In the genomic region with DNA sequence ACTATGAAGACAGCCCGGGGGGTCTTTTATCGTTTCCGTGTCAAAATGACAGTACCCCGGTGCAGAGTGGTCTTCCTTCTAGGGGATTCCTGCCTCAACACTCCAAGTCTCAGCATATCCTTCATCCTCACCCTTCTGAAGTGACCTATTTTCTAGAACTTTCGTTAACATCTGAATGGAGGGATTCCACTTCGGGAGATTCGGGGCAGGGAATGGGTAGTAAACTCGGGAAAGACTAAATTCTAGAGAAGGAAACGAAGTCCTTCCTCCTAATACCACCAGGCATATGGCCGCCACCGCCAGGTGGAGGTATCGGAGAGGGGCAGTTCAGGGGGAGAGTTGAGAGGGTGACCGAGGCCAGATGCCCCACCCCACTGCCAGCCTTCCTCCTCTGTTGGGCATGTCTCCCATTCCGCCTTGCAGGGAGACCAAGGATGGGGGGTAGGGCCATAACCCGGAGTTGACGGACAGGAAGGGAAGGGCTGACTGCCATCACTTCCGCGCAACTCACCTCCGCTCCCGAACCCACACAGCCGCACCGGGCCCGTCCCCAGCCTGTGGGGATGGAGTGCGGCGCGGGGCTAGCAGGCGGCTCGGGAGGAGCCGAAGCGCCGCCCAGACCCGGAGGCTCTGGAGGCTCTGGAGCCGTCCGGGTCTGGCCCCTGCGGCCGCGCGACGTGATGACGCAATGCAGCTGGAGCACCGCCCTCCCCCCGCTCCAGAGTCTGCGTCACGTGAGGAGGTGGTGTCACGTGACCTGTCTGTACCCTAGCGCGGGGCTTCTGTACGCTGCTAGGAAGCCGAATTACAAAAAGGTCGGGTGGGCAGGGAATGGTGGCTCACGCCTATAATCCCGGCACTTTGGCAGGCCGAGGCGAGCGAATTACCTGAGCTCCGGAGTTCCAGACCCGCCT, we compare ENCODE assay signal across 1 cellular context.
TF ChIP-seq lines count a peak whose summit lies in the region.

A gene (minus strand): TSS at position 657 of the 914 bp plus-strand sequence. CDS start 2,072 bp downstream, outside the sequence.

TF ChIP-seq in K562, 482 proteins besides CTCF, POLR2A, EP300 and RAD21 (continued from another document and continues in another):
- TF ChIP-seq, protein P1, sequence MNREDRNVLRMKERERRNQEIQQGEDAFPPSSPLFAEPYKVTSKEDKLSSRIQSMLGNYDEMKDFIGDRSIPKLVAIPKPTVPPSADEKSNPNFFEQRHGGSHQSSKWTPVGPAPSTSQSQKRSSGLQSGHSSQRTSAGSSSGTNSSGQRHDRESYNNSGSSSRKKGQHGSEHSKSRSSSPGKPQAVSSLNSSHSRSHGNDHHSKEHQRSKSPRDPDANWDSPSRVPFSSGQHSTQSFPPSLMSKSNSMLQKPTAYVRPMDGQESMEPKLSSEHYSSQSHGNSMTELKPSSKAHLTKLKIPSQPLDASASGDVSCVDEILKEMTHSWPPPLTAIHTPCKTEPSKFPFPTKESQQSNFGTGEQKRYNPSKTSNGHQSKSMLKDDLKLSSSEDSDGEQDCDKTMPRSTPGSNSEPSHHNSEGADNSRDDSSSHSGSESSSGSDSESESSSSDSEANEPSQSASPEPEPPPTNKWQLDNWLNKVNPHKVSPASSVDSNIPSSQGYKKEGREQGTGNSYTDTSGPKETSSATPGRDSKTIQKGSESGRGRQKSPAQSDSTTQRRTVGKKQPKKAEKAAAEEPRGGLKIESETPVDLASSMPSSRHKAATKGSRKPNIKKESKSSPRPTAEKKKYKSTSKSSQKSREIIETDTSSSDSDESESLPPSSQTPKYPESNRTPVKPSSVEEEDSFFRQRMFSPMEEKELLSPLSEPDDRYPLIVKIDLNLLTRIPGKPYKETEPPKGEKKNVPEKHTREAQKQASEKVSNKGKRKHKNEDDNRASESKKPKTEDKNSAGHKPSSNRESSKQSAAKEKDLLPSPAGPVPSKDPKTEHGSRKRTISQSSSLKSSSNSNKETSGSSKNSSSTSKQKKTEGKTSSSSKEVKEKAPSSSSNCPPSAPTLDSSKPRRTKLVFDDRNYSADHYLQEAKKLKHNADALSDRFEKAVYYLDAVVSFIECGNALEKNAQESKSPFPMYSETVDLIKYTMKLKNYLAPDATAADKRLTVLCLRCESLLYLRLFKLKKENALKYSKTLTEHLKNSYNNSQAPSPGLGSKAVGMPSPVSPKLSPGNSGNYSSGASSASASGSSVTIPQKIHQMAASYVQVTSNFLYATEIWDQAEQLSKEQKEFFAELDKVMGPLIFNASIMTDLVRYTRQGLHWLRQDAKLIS (CRISPR knock-in tag; IDR thresholded peaks at IDR 0.05), result peak; percentile 46; the same call in 1 of the 2 replicates
- TF ChIP-seq SMAD3 (CRISPR knock-in tag; conservative IDR thresholded peaks at IDR 0.05), result peak; percentile 66; the same call in 1 of the 2 replicates
- no peak for TF ChIP-seq MYBL2 (IDR thresholded peaks at IDR 0.05; ENCODE audit: low read depth)
- no peak for TF ChIP-seq MYBL2 (CRISPR knock-in tag; IDR thresholded peaks at IDR 0.05; ENCODE audit: borderline replicate concordance)
- no peak for TF ChIP-seq ZNF23 (CRISPR knock-in tag; IDR thresholded peaks at IDR 0.05)
- TF ChIP-seq TAF7 (tag; IDR thresholded peaks at IDR 0.05), result 0 out of 2 replicates have a peak, but pooled peaks have one; percentile 22
- peak; percentile 99 for TF ChIP-seq CEBPB (tag; IDR thresholded peaks at IDR 0.05)
- TF ChIP-seq, protein P2, sequence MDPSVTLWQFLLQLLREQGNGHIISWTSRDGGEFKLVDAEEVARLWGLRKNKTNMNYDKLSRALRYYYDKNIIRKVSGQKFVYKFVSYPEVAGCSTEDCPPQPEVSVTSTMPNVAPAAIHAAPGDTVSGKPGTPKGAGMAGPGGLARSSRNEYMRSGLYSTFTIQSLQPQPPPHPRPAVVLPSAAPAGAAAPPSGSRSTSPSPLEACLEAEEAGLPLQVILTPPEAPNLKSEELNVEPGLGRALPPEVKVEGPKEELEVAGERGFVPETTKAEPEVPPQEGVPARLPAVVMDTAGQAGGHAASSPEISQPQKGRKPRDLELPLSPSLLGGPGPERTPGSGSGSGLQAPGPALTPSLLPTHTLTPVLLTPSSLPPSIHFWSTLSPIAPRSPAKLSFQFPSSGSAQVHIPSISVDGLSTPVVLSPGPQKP (CRISPR knock-in tag; IDR thresholded peaks at IDR 0.05), result no peak
- TF ChIP-seq XRCC3 (IDR thresholded peaks at IDR 0.05), result no peak
- TF ChIP-seq ATF7 (IDR thresholded peaks at IDR 0.05), result peak; percentile 98
- TF ChIP-seq ZNF274 (IDR thresholded peaks at IDR 0.05; ENCODE audit: borderline replicate concordance, low read depth, low read length), result no peak
- TF ChIP-seq POLR2B (IDR thresholded peaks at IDR 0.05; ENCODE audit: low read depth, partially characterized antibody), result peak; percentile 91
- TF ChIP-seq, protein P3, sequence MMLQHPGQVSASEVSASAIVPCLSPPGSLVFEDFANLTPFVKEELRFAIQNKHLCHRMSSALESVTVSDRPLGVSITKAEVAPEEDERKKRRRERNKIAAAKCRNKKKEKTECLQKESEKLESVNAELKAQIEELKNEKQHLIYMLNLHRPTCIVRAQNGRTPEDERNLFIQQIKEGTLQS (IDR thresholded peaks at IDR 0.05), result peak; percentile 100
- TF ChIP-seq, protein P3 (CRISPR knock-in tag; conservative IDR thresholded peaks at IDR 0.05), result peak; percentile 95
- TF ChIP-seq STAT5A (IDR thresholded peaks at IDR 0.05; ENCODE audit: borderline replicate concordance, low read length), result peak; percentile 21; the same call in 1 of the 2 replicates
- TF ChIP-seq STAG1 (CRISPR knock-in tag; IDR thresholded peaks at IDR 0.05; ENCODE audit: borderline replicate concordance), result no peak
- no peak for TF ChIP-seq NR4A1 (CRISPR knock-in tag; IDR thresholded peaks at IDR 0.05)
- peak; percentile 28 for TF ChIP-seq NR4A1 (tag; IDR thresholded peaks at IDR 0.05)
- TF ChIP-seq, protein P4, sequence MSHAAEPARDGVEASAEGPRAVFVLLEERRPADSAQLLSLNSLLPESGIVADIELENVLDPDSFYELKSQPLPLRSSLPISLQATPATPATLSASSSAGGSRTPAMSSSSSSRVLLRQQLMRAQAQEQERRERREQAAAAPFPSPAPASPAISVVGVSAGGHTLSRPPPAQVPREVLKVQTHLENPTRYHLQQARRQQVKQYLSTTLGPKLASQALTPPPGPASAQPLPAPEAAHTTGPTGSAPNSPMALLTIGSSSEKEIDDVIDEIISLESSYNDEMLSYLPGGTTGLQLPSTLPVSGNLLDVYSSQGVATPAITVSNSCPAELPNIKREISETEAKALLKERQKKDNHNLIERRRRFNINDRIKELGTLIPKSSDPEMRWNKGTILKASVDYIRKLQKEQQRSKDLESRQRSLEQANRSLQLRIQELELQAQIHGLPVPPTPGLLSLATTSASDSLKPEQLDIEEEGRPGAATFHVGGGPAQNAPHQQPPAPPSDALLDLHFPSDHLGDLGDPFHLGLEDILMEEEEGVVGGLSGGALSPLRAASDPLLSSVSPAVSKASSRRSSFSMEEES (CRISPR knock-in tag; IDR thresholded peaks at IDR 0.05), result peak; percentile 100
- peak; percentile 82 for TF ChIP-seq FOXK1 (CRISPR knock-in tag; IDR thresholded peaks at IDR 0.05; ENCODE audit: borderline replicate concordance)
- no peak for TF ChIP-seq RBM22 (IDR thresholded peaks at IDR 0.05; ENCODE audit: low read depth, low read length, poor library complexity, severe bottlenecking)
- peak; percentile 90 for TF ChIP-seq CCNT2 (IDR thresholded peaks at IDR 0.05; ENCODE audit: borderline replicate concordance, extremely low read depth, insufficient read length, low read depth, low read length)
- TF ChIP-seq, protein P5, sequence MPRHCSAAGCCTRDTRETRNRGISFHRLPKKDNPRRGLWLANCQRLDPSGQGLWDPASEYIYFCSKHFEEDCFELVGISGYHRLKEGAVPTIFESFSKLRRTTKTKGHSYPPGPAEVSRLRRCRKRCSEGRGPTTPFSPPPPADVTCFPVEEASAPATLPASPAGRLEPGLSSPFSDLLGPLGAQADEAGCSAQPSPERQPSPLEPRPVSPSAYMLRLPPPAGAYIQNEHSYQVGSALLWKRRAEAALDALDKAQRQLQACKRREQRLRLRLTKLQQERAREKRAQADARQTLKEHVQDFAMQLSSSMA (CRISPR knock-in tag; IDR thresholded peaks at IDR 0.05), result no peak; the same call in 1 of the 2 replicates
- peak; percentile 50 for TF ChIP-seq POU5F1 (IDR thresholded peaks at IDR 0.05; ENCODE audit: borderline replicate concordance, low read depth, low read length, partially characterized antibody)
- no peak for TF ChIP-seq ESRRB (CRISPR knock-in tag; IDR thresholded peaks at IDR 0.05; ENCODE audit: borderline replicate concordance)
- TF ChIP-seq ELF1 (tag; IDR thresholded peaks at IDR 0.05), result peak; percentile 60; the same call in 1 of the 2 replicates
- no peak for TF ChIP-seq RBM15 (IDR thresholded peaks at IDR 0.05; ENCODE audit: insufficient read depth, low read length)
- TF ChIP-seq GATAD2A (IDR thresholded peaks at IDR 0.05), result 0 out of 2 replicates have a peak, but pooled peaks have one; percentile 64
- TF ChIP-seq, protein P6, sequence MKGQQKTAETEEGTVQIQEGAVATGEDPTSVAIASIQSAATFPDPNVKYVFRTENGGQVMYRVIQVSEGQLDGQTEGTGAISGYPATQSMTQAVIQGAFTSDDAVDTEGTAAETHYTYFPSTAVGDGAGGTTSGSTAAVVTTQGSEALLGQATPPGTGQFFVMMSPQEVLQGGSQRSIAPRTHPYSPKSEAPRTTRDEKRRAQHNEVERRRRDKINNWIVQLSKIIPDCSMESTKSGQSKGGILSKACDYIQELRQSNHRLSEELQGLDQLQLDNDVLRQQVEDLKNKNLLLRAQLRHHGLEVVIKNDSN (CRISPR knock-in tag; IDR thresholded peaks at IDR 0.05), result peak; percentile 99
- TF ChIP-seq, protein P7, sequence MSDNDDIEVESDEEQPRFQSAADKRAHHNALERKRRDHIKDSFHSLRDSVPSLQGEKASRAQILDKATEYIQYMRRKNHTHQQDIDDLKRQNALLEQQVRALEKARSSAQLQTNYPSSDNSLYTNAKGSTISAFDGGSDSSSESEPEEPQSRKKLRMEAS (CRISPR knock-in tag; IDR thresholded peaks at IDR 0.05), result peak; percentile 87
- TF ChIP-seq EZH2 (IDR thresholded peaks at IDR 0.05; ENCODE audit: borderline replicate concordance, low read depth, low read length), result no peak
- TF ChIP-seq, protein P8, sequence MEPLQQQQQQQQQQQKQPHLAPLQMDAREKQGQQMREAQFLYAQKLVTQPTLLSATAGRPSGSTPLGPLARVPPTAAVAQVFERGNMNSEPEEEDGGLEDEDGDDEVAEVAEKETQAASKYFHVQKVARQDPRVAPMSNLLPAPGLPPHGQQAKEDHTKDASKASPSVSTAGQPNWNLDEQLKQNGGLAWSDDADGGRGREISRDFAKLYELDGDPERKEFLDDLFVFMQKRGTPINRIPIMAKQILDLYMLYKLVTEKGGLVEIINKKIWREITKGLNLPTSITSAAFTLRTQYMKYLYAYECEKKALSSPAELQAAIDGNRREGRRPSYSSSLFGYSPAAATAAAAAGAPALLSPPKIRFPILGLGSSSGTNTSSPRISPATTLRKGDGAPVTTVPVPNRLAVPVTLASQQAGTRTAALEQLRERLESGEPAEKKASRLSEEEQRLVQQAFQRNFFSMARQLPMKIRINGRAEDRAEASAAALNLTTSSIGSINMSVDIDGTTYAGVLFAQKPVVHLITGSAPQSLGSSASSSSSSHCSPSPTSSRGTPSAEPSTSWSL (CRISPR knock-in tag; IDR thresholded peaks at IDR 0.05; ENCODE audit: borderline replicate concordance), result no peak; the same call in 1 of the 2 replicates
- TF ChIP-seq TRIM28 (IDR thresholded peaks at IDR 0.05), result no peak
- peak; percentile 86 for TF ChIP-seq PCBP1 (IDR thresholded peaks at IDR 0.05; ENCODE audit: low read depth, low read length, poor library complexity, severe bottlenecking)
- peak; percentile 51; the same call in 1 of the 2 replicates for TF ChIP-seq SMARCC2 (IDR thresholded peaks at IDR 0.05; ENCODE audit: low read depth)
- peak; percentile 81 for TF ChIP-seq ZNF384 (IDR thresholded peaks at IDR 0.05; ENCODE audit: low read depth, low read length)
- peak; percentile 98 for TF ChIP-seq MTA1 (IDR thresholded peaks at IDR 0.05; ENCODE audit: borderline replicate concordance)
- peak; percentile 10 for TF ChIP-seq SMAD1 (IDR thresholded peaks at IDR 0.05; ENCODE audit: low read depth, low read length, partially characterized antibody)
- TF ChIP-seq, protein P9, sequence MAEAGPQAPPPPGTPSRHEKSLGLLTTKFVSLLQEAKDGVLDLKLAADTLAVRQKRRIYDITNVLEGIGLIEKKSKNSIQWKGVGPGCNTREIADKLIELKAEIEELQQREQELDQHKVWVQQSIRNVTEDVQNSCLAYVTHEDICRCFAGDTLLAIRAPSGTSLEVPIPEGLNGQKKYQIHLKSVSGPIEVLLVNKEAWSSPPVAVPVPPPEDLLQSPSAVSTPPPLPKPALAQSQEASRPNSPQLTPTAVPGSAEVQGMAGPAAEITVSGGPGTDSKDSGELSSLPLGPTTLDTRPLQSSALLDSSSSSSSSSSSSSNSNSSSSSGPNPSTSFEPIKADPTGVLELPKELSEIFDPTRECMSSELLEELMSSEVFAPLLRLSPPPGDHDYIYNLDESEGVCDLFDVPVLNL (CRISPR knock-in tag; IDR thresholded peaks at IDR 0.05; ENCODE audit: low read depth), result peak; percentile 82; the same call in 1 of the 2 replicates
- no peak for TF ChIP-seq ZKSCAN3 (CRISPR knock-in tag; IDR thresholded peaks at IDR 0.05)
- TF ChIP-seq PHF21A (IDR thresholded peaks at IDR 0.05; ENCODE audit: borderline replicate concordance, low read depth), result peak; percentile 88; the same call in 1 of the 2 replicates
- no peak for TF ChIP-seq SLC30A9 (CRISPR knock-in tag; IDR thresholded peaks at IDR 0.05)
- peak; percentile 68 to 70; a peak in 3 of 4 replicates for TF ChIP-seq TEAD1 (CRISPR knock-in tag; IDR thresholded peaks at IDR 0.05)
- TF ChIP-seq SNIP1 (IDR thresholded peaks at IDR 0.05; ENCODE audit: low read depth), result no peak
- TF ChIP-seq RFX1 (IDR thresholded peaks at IDR 0.05), result no peak
- no peak for TF ChIP-seq ZNF143 (CRISPR knock-in tag; IDR thresholded peaks at IDR 0.05)
- TF ChIP-seq NFIX (CRISPR knock-in tag; IDR thresholded peaks at IDR 0.05; ENCODE audit: low read depth), result no peak
- TF ChIP-seq CAMTA2 (CRISPR knock-in tag; conservative IDR thresholded peaks at IDR 0.05), result no peak
- TF ChIP-seq MAFK (IDR thresholded peaks at IDR 0.05; ENCODE audit: low read length), result no peak
- no peak for TF ChIP-seq DDX20 (tag; IDR thresholded peaks at IDR 0.05; ENCODE audit: low read depth)
- peak; percentile 51 for TF ChIP-seq ARID1B (IDR thresholded peaks at IDR 0.05)
- TF ChIP-seq, protein P10, sequence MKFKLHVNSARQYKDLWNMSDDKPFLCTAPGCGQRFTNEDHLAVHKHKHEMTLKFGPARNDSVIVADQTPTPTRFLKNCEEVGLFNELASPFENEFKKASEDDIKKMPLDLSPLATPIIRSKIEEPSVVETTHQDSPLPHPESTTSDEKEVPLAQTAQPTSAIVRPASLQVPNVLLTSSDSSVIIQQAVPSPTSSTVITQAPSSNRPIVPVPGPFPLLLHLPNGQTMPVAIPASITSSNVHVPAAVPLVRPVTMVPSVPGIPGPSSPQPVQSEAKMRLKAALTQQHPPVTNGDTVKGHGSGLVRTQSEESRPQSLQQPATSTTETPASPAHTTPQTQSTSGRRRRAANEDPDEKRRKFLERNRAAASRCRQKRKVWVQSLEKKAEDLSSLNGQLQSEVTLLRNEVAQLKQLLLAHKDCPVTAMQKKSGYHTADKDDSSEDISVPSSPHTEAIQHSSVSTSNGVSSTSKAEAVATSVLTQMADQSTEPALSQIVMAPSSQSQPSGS (CRISPR knock-in tag; IDR thresholded peaks at IDR 0.05), result no peak
- TF ChIP-seq SMARCA4 (IDR thresholded peaks at IDR 0.05), result peak; percentile 25; the same call in 1 of the 2 replicates
- TF ChIP-seq ZNF175 (CRISPR knock-in tag; IDR thresholded peaks at IDR 0.05; ENCODE audit: low read depth), result peak; percentile 41; the same call in 1 of the 2 replicates
- TF ChIP-seq ZNF75A (CRISPR knock-in tag; IDR thresholded peaks at IDR 0.05), result no peak
